Comparison of ENCODE assay signal across 11 cellular contexts in genomic region chr7:47640215-47640739, GRCh38.
"Had no signal": no experiment of that assay in that cellular context is flagged by ENCODE, and none has a peak within 500 bp of the region (broad histone marks: within the 10 kb centered on the region; RNA-seq: fewer than 3 reads in every experiment).

No MANE protein-coding gene starts in this region.

- H3K4me3 ChIP-seq: lower lobe of right lung, mucosa of descending colon, spleen, upper lobe of right lung had no signal

- ATAC-seq: activated CD4-positive, CD25-positive, alpha-beta regulatory T cell treated with anti-CD3 and anti-CD28 coated beads, Interleukin-2, amount 50 U/mL, for 24 hours; lower lobe of right lung; mucosa of descending colon; stimulated activated naive B cell treated with anti-CD40 and anti-IgM and Interleukin-4, amounts not matched to agents 10 μg/mL and 1 μg/mL and 100 μg/mL, for 72 hours; upper lobe of right lung had no signal

- H3K27ac ChIP-seq: lower lobe of right lung, upper lobe of right lung had no signal

- H3K27me3 ChIP-seq: spleen, upper lobe of right lung had no signal

- H3K9me3 ChIP-seq: mucosa of descending colon, upper lobe of right lung had no signal

- H3K36me3 ChIP-seq: lower lobe of right lung, spleen, upper lobe of right lung had no signal

- H3K27ac Mint-ChIP-seq: immature natural killer cell; stimulated activated naive B cell treated with anti-CD40 and anti-IgM and Interleukin-4, amounts not matched to agents 10 μg/mL and 1 μg/mL and 100 μg/mL, for 72 hours had no signal

- H3K4me1 ChIP-seq: upper lobe of right lung had no signal

- DNase-seq: activated naive CD4-positive, alpha-beta T cell treated with anti-CD3 and anti-CD28 coated beads, Interleukin-2, amount 50 U/mL, for 16 hours; cerebellar nuclear complex; immature natural killer cell; lower lobe of right lung; mucosa of descending colon; spleen; stimulated activated CD4-positive, alpha-beta T cell treated with anti-CD3 and anti-CD28 coated beads, Interleukin-1b, Interleukin-23, amount 100 ng/mL, for 48 hours; stimulated activated naive B cell treated with anti-CD40 and anti-IgM and Interleukin-4, amounts not matched to agents 10 μg/mL and 1 μg/mL and 100 μg/mL, for 72 hours; substantia nigra; upper lobe of right lung had no signal

- H3K4me3 Mint-ChIP-seq: immature natural killer cell; stimulated activated naive B cell treated with anti-CD40 and anti-IgM and Interleukin-4, amounts not matched to agents 10 μg/mL and 1 μg/mL and 100 μg/mL, for 72 hours had no signal
